Comparison of ENCODE assay signal across 8 cellular contexts in genomic region chr20:37586078-37586477, GRCh38.
"Had no signal": no experiment of that assay in that cellular context is flagged by ENCODE, and none has a peak within 500 bp of the region (broad histone marks: within the 10 kb centered on the region; RNA-seq: fewer than 3 reads in every experiment).

No MANE protein-coding gene starts in this region.

- DNase-seq: GDM1, GF-D8 had no signal

- FAIRE-seq: G401.6, GM12878, GM12891, GM12892, GM18507, GM19239 had no signal

- ATAC-seq: GM12878 had no signal

- H3K4me3 ChIP-seq: GM12878 had no signal
